In the genomic region with DNA sequence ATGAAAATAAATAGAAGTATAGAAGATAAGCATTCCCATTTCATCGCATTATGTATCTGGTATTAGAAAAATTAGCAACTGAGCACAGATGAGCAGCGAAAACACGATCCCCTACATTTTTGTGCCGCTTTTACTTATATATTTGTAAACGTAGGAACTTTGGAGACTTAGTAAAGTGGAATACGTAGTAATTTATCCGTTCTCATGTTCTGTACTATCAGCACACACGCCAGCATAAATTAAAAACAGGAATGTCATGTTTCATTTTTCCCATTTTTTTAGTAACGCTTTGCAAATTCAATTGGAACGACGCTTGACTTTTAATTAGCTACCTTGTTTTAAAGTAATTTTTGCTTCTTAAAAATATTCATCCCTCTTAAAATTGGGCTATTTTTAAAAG, we compare ENCODE assay signal across 8 cellular contexts. TPM values are rescaled to one million over a fixed set of nuclear protein-coding genes. Genes with fewer than 3 reads are reported as not detected.
A peak's percentile ranks its signal among the peaks of the same experiment; 100 is the strongest.
DNase-seq lines count a peak whose midpoint lies in the region; ATAC-seq and TF ChIP-seq lines count a peak whose summit lies in the region.
"Had no signal": no experiment of that assay in that cellular context is flagged by ENCODE, and none has a peak within 500 bp of the region (broad histone marks: within the 10 kb centered on the region; RNA-seq: fewer than 3 reads in every experiment).

No MANE protein-coding gene starts in this region.

- H3K36me3 Mint-ChIP-seq in T-cell = peaks cover 17% of the 10 kb centered on the region

- H3K27me3 ChIP-seq in foreskin keratinocyte = no peaks in the 10 kb centered on the region

- H3K27ac ChIP-seq in HEK293 (ENCODE audit: extremely low read depth, low read depth, low read length) (peak overlapping the region; percentile 20; the same call in 1 of the 2 replicates), foreskin keratinocyte (peak overlapping the region; percentile 95), skin epidermis (peak overlapping the region in 15 of 21 experiments; percentile 43 to 99 (median 98))

- ATAC-seq in T-cell (replicated peaks in 1 of 4) (no peak), foreskin keratinocyte (no peak), GM21390 (IDR thresholded peaks at IDR 0.05; ENCODE audit: unreplicated experiment) (no peak)
- no peak for ATAC-seq in activated CD4-positive, CD25-positive, alpha-beta regulatory T cell treated with anti-CD3 and anti-CD28 coated beads, Interleukin-2, amount 50 U/mL, for 24 hours

- no peaks in the 10 kb centered on the region for H3K27me3 Mint-ChIP-seq in T-cell

- H3K9me3 ChIP-seq in HEK293 (ENCODE audit: control insufficient read depth, insufficient read depth, low read depth, low read length) = no peaks in the 10 kb centered on the region

- peak overlapping the region; percentile 97 to 100 (median 99) for H3K4me3 Mint-ChIP-seq in T-cell

- no peaks in the 10 kb centered on the region for H3K36me3 ChIP-seq in HEK293 (ENCODE audit: control insufficient read depth in 2 of 2, insufficient read depth in 1 of 2, low read length in 2 of 2)

- peaks cover 61 to 72% (median 68%) of the 10 kb centered on the region in 3 donors for H3K4me1 Mint-ChIP-seq in T-cell

- no peak for TF ChIP-seq CTCF in HEK293 (tag by site-specific recombination; IDR thresholded peaks at IDR 0.05)
- no peak for TF ChIP-seq CTCF in foreskin keratinocyte (conservative IDR thresholded peaks at IDR 0.05)

- no peak for DNase-seq in T-cell
- DNase-seq in foreskin keratinocyte = no peak
- DNase-seq in DMS53 (lab: John Stamatoyannopoulos, UW) = no peak
- DNase-seq: NCI-H226 had no signal

- peaks cover 0 to 3% (median 0%) of the 10 kb centered on the region in 3 donors for H3K9me3 Mint-ChIP-seq in T-cell

- H3K4me3 ChIP-seq in HEK293 (ENCODE audit: low read depth, low read length) = peak overlapping the region; percentile 75
- peak overlapping the region; percentile 69 to 88 (median 82) for H3K4me3 ChIP-seq in skin epidermis

- POLR2A ChIA-PET in HEK293 (lab: Yijun Ruan, JAX) = no interaction called here
- POLR2A ChIA-PET in T-cell (lab: Charles Lee) = no interaction called here

- CTCF ChIA-PET in HEK293 (lab: Yijun Ruan, JAX) (interaction anchor here (0.6 kb wide), 1 partner anchor 8 kb away, joined by 8 read pairs; no protein-coding TSS in a partner anchor), T-cell (lab: Charles Lee) (no interaction called here)

- peak overlapping the region; percentile 39 to 95 for H3K27ac Mint-ChIP-seq in T-cell

- H3K4me1 ChIP-seq in HEK293 (ENCODE audit: control insufficient read depth, insufficient read depth, low read length) (peaks cover 12% of the 10 kb centered on the region), foreskin keratinocyte (peaks cover 27% of the 10 kb centered on the region)

TF ChIP-seq in HEK293, 187 proteins besides CTCF, POLR2A, EP300 and RAD21:
- no peak for TF ChIP-seq ZNF146 (tag by site-specific recombination; IDR thresholded peaks at IDR 0.05)
- no peak for TF ChIP-seq ZNF555 (tag by site-specific recombination; conservative IDR thresholded peaks at IDR 0.05)
- no peak for TF ChIP-seq ZNF791 (tag by site-specific recombination; IDR thresholded peaks at IDR 0.05)
- TF ChIP-seq ZNF654 (tag by site-specific recombination; IDR thresholded peaks at IDR 0.05; ENCODE audit: low read depth) = no peak
- no peak for TF ChIP-seq OSR2 (tag by site-specific recombination; IDR thresholded peaks at IDR 0.05)
- no peak for TF ChIP-seq ZNF433 (tag by site-specific recombination; IDR thresholded peaks at IDR 0.05; ENCODE audit: low read depth)
- TF ChIP-seq, protein P1, sequence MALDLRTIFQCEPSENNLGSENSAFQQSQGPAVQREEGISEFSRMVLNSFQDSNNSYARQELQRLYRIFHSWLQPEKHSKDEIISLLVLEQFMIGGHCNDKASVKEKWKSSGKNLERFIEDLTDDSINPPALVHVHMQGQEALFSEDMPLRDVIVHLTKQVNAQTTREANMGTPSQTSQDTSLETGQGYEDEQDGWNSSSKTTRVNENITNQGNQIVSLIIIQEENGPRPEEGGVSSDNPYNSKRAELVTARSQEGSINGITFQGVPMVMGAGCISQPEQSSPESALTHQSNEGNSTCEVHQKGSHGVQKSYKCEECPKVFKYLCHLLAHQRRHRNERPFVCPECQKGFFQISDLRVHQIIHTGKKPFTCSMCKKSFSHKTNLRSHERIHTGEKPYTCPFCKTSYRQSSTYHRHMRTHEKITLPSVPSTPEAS (tag by site-specific recombination; IDR thresholded peaks at IDR 0.05) = no peak

RNA-seq across cellular contexts. Expression of a gene that starts 2.4 kb away (rescaled TPM):
- total RNA-seq in T-cell = 10 to 100 TPM; 22.4 to 38.4 (median 30.8) TPM
- total RNA-seq in foreskin keratinocyte = 7.3 and 8.2 TPM in 2 replicates
- 3.7 and 4.3 TPM in 2 replicates for polyA plus RNA-seq in foreskin keratinocyte

Comparison
In these comparisons a context has a peak if more than half of its experiments do, and no peak if none do; other contexts are left out.
1. H3K27ac ChIP-seq: peak in every context shown above with its lines; median percentile 98 in skin epidermis; 95 in foreskin keratinocyte; 20 in HEK293.